In genomic region chr12:102961488-102961801, GRCh38 we compare ENCODE assay signal across 1 cellular context.
TF ChIP-seq lines count a peak whose summit lies in the region.

No MANE protein-coding gene starts in this region.

TF ChIP-seq in H1, 55 proteins besides CTCF, POLR2A, EP300 and RAD21:
- TF ChIP-seq SP1 (IDR thresholded peaks at IDR 0.05; ENCODE audit: low read depth, low read length) (no peak), PHF8 (conservative IDR thresholded peaks at IDR 0.05; ENCODE audit: low read depth, low read length) (no peak), RXRA (IDR thresholded peaks at IDR 0.05; ENCODE audit: insufficient read depth, low read depth, low read length) (no peak), SUZ12 (IDR thresholded peaks at IDR 0.05; ENCODE audit: low read length) (peak; percentile 81; the same call in 1 of the 2 replicates), EZH2 (IDR thresholded peaks at IDR 0.05; ENCODE audit: low read depth, low read length, severe bottlenecking) (peak; percentile 86), SP2 (IDR thresholded peaks at IDR 0.05; ENCODE audit: low read length) (no peak), GABPA (IDR thresholded peaks at IDR 0.05; ENCODE audit: borderline replicate concordance, insufficient read depth, low read length) (no peak), TEAD4 (IDR thresholded peaks at IDR 0.05; ENCODE audit: low read depth, low read length) (no peak), MAX (IDR thresholded peaks at IDR 0.05) (no peak)
